In the genomic region with DNA sequence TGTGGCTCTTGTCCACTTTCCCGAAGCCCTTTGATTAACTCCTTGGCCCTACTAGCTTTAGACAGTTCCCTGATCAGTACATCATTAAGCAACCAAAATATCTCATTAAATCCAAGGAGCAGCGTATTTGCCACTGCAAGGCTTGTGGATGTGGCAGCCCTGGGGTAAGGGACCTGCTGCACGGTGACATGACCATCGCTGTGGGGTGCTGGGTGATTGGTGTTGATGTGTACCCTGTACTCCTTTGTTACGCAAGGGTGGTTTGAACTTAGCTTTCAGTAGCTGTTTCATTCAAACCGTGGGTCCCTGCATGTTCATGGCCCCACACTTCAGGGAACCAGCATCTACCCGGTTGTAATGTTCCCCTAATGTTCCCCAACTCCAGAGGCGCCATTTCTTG, we compare ENCODE assay signal across 12 cellular contexts. TPM values are rescaled to one million over a fixed set of nuclear protein-coding genes. Genes with fewer than 3 reads are reported as not detected.
DNase-seq lines count a peak whose midpoint lies in the region; ATAC-seq and TF ChIP-seq lines count a peak whose summit lies in the region.
"Had no signal": no experiment of that assay in that cellular context is flagged by ENCODE, and none has a peak within 500 bp of the region (broad histone marks: within the 10 kb centered on the region; RNA-seq: fewer than 3 reads in every experiment).

No MANE protein-coding gene starts in this region.

- peak overlapping the region; percentile 24 to 88 (median 82) for H3K4me3 Mint-ChIP-seq in CD4-positive, CD25-positive, alpha-beta regulatory T cell
- H3K4me3 Mint-ChIP-seq in activated naive CD8-positive, alpha-beta T cell, result no peak overlapping the region
- H3K4me3 Mint-ChIP-seq in natural killer cell treated with Interleukin-12 subunit alpha and Interleukin-12 subunit beta and Interleukin-15 and Interleukin-18, amount 100 ng/mL, for 72 hours, result peak overlapping the region; percentile 36

- no peaks in the 10 kb centered on the region for H3K79me2 ChIP-seq in DND-41 (ENCODE audit: insufficient read depth, low read length)

- no peaks in the 10 kb centered on the region for H3K27me3 ChIP-seq in CD4-positive, CD25-positive, alpha-beta regulatory T cell (ENCODE audit: control insufficient read depth, insufficient read depth, low read length)
- H3K27me3 ChIP-seq in DND-41 (ENCODE audit: insufficient read depth, low read length, poor library complexity), result no peaks in the 10 kb centered on the region

- peaks cover 56% of the 10 kb centered on the region for H3K36me3 Mint-ChIP-seq in CD4-positive, CD25-positive, alpha-beta regulatory T cell
- peaks cover 32% of the 10 kb centered on the region for H3K36me3 Mint-ChIP-seq in activated naive CD8-positive, alpha-beta T cell
- peaks cover 36% of the 10 kb centered on the region for H3K36me3 Mint-ChIP-seq in natural killer cell treated with Interleukin-12 subunit alpha and Interleukin-12 subunit beta and Interleukin-15 and Interleukin-18, amount 100 ng/mL, for 72 hours

- no peak for TF ChIP-seq CTCF in DND-41 (IDR thresholded peaks at IDR 0.05; ENCODE audit: borderline replicate concordance, extremely low read depth, low read length, poor library complexity, severe bottlenecking)

- peak overlapping the region; percentile 97 to 100 (median 99) for H3K27ac Mint-ChIP-seq in CD4-positive, CD25-positive, alpha-beta regulatory T cell
- peak overlapping the region; percentile 100 for H3K27ac Mint-ChIP-seq in activated naive CD8-positive, alpha-beta T cell
- H3K27ac Mint-ChIP-seq in natural killer cell treated with Interleukin-12 subunit alpha and Interleukin-12 subunit beta and Interleukin-15 and Interleukin-18, amount 100 ng/mL, for 72 hours, result peak overlapping the region; percentile 73 to 85

- H3K4me2 ChIP-seq in DND-41 (ENCODE audit: insufficient read depth, low read length), result no peak overlapping the region

- peaks cover 99% of the 10 kb centered on the region for H3K4me1 ChIP-seq in CD4-positive, CD25-positive, alpha-beta regulatory T cell (ENCODE audit: control insufficient read depth, insufficient read depth, low read length, poor library complexity, severe bottlenecking)
- peaks cover 28% of the 10 kb centered on the region for H3K4me1 ChIP-seq in DND-41 (ENCODE audit: insufficient read depth, low read length)

- no peak for DNase-seq in CD4-positive, CD25-positive, alpha-beta regulatory T cell
- DNase-seq in DND-41, result no peak
- DNase-seq in natural killer cell treated with Interleukin-12 subunit alpha and Interleukin-12 subunit beta and Interleukin-15 and Interleukin-18, amount 100 ng/mL, for 72 hours (ENCODE audit: low spot score), result no peak
- DNase-seq in dedifferentiated amniotic fluid mesenchymal stem cell (ENCODE audit: extremely low spot score), result no peak
- DNase-seq in C1 segment of cervical spinal cord (lab: John Stamatoyannopoulos, UW), result no peak
- no peak for DNase-seq in AG08395 (ENCODE audit: low spot score)
- DNase-seq: amniotic stem cell, NCI-H1105 treated with DMSO at 0.1 percent for 48 hours, NCI-H226, nucleus accumbens had no signal

- no peaks in the 10 kb centered on the region for H3K27me3 Mint-ChIP-seq in CD4-positive, CD25-positive, alpha-beta regulatory T cell
- H3K27me3 Mint-ChIP-seq in activated naive CD8-positive, alpha-beta T cell, result no peaks in the 10 kb centered on the region
- H3K27me3 Mint-ChIP-seq in natural killer cell treated with Interleukin-12 subunit alpha and Interleukin-12 subunit beta and Interleukin-15 and Interleukin-18, amount 100 ng/mL, for 72 hours, result no peaks in the 10 kb centered on the region

- peaks cover 35 to 99% (median 83%) of the 10 kb centered on the region in 4 donors for H3K4me1 Mint-ChIP-seq in CD4-positive, CD25-positive, alpha-beta regulatory T cell
- H3K4me1 Mint-ChIP-seq in activated naive CD8-positive, alpha-beta T cell (ENCODE audit: low read depth), result peaks cover 97% of the 10 kb centered on the region
- peaks cover 56 to 69% of the 10 kb centered on the region in 2 donors for H3K4me1 Mint-ChIP-seq in natural killer cell treated with Interleukin-12 subunit alpha and Interleukin-12 subunit beta and Interleukin-15 and Interleukin-18, amount 100 ng/mL, for 72 hours (ENCODE audit: low read depth in 2 of 2)

- no peak overlapping the region for H2AFZ ChIP-seq in DND-41 (ENCODE audit: low read depth, low read length)

- H3K27ac ChIP-seq in CD4-positive, CD25-positive, alpha-beta regulatory T cell (ENCODE audit: insufficient read depth, low read length, poor library complexity, severe bottlenecking), result peak overlapping the region; percentile 95
- H3K27ac ChIP-seq in DND-41 (ENCODE audit: low read length), result peak overlapping the region; percentile 87; the same call in 1 of the 2 replicates

- H3K4me3 ChIP-seq in CD4-positive, CD25-positive, alpha-beta regulatory T cell (ENCODE audit: low read depth, low read length), result peak overlapping the region; percentile 67
- no peak overlapping the region for H3K4me3 ChIP-seq in DND-41 (ENCODE audit: low read depth in 1 of 2, low read length in 2 of 2)
- H3K4me3 ChIP-seq: GM12878 had no signal

- H3K36me3 ChIP-seq in CD4-positive, CD25-positive, alpha-beta regulatory T cell (ENCODE audit: control insufficient read depth, insufficient read depth, low read length), result peaks cover 13% of the 10 kb centered on the region
- peaks cover 85% of the 10 kb centered on the region for H3K36me3 ChIP-seq in DND-41 (ENCODE audit: insufficient read depth, low read length)

- no peak overlapping the region for H3K9ac ChIP-seq in DND-41 (ENCODE audit: low read depth, low read length)

- H4K20me1 ChIP-seq in DND-41 (ENCODE audit: insufficient read depth, low read length), result peaks cover 15% of the 10 kb centered on the region

- no peaks in the 10 kb centered on the region for H3K9me3 Mint-ChIP-seq in CD4-positive, CD25-positive, alpha-beta regulatory T cell
- H3K9me3 Mint-ChIP-seq in activated naive CD8-positive, alpha-beta T cell (ENCODE audit: low read depth), result no peaks in the 10 kb centered on the region
- H3K9me3 Mint-ChIP-seq in natural killer cell treated with Interleukin-12 subunit alpha and Interleukin-12 subunit beta and Interleukin-15 and Interleukin-18, amount 100 ng/mL, for 72 hours, result no peaks in the 10 kb centered on the region

- H3K9me3 ChIP-seq in CD4-positive, CD25-positive, alpha-beta regulatory T cell (ENCODE audit: control insufficient read depth in 2 of 2, low read length in 2 of 2), result no peaks in the 10 kb centered on the region
- H3K9me3 ChIP-seq in DND-41 (ENCODE audit: insufficient read depth, low read length, severe bottlenecking), result no peaks in the 10 kb centered on the region

- ATAC-seq in CD4-positive, CD25-positive, alpha-beta regulatory T cell (ENCODE audit: low read depth in 2 of 2), result no peak
- ATAC-seq in DND-41 (ENCODE audit: insufficient read depth, low read depth), result no peak
- no peak for ATAC-seq in natural killer cell treated with Interleukin-12 subunit alpha and Interleukin-12 subunit beta and Interleukin-15 and Interleukin-18, amount 100 ng/mL, for 72 hours
- ATAC-seq: GM12878 had no signal

RNA-seq across cellular contexts. Expression of gene OTULIN, which starts 41.0 kb away (rescaled TPM):
- total RNA-seq in CD4-positive, CD25-positive, alpha-beta regulatory T cell, result 109 TPM
- polyA plus RNA-seq in CD4-positive, CD25-positive, alpha-beta regulatory T cell, result 10 to 100 TPM; 22.8 to 37.5 (median 26.8) TPM
- total RNA-seq in natural killer cell treated with Interleukin-12 subunit alpha and Interleukin-12 subunit beta and Interleukin-15 and Interleukin-18, amount 100 ng/mL, for 72 hours, result 100 to 1,000 TPM; 111 to 135 TPM
